Comparison of ENCODE assay signal across 8 cellular contexts in genomic region chr9:110021891-110022290, GRCh38.
DNase-seq lines count a peak whose midpoint lies in the region; ATAC-seq and TF ChIP-seq lines count a peak whose summit lies in the region.

No MANE protein-coding gene starts in this region.

- no peak for TF ChIP-seq POLR2A in suprapubic skin (IDR thresholded peaks at IDR 0.05)

- TF ChIP-seq CTCF in GM10266 (IDR thresholded peaks at IDR 0.05; ENCODE audit: control insufficient read depth, insufficient read depth, low read depth, missing control alignments) = no peak
- no peak for TF ChIP-seq CTCF in GM20000 (IDR thresholded peaks at IDR 0.05; ENCODE audit: extremely low read depth, missing control alignments)
- no peak for TF ChIP-seq CTCF in progenitor cell of endocrine pancreas (IDR thresholded peaks at IDR 0.05; ENCODE audit: unreplicated experiment)
- no peak for TF ChIP-seq CTCF in suprapubic skin (IDR thresholded peaks at IDR 0.05)

- intact Hi-C loops in dendritic cell treated with granulocyte-macrophage colony-stimulating factor and Interleukin-4, amounts not matched to agents 40 ng/mL and 50 ng/mL, for 4 days (cut with micrococcal nuclease) = loop anchor here (2.0 kb wide), 1 partner anchor 47 kb away; no protein-coding TSS in a partner anchor

- WGBS in suprapubic skin = 72% methylated on average over 2 of the region's 2 CpGs

- no peaks in the 10 kb centered on the region for H3K36me3 Mint-ChIP-seq in dendritic cell treated with granulocyte-macrophage colony-stimulating factor and Interleukin-4, amounts not matched to agents 40 ng/mL and 50 ng/mL, for 4 days (ENCODE audit: low read depth)
- H3K36me3 Mint-ChIP-seq in progenitor cell of endocrine pancreas (ENCODE audit: insufficient read depth) = no peaks in the 10 kb centered on the region

- no peak overlapping the region for H3K4me3 ChIP-seq in suprapubic skin

- peak overlapping the region; percentile 76 for H3K27ac Mint-ChIP-seq in dendritic cell treated with granulocyte-macrophage colony-stimulating factor and Interleukin-4, amounts not matched to agents 40 ng/mL and 50 ng/mL, for 4 days
- H3K27ac Mint-ChIP-seq in progenitor cell of endocrine pancreas = no peak overlapping the region

- peaks cover 25% of the 10 kb centered on the region for H3K4me1 Mint-ChIP-seq in dendritic cell treated with granulocyte-macrophage colony-stimulating factor and Interleukin-4, amounts not matched to agents 40 ng/mL and 50 ng/mL, for 4 days (ENCODE audit: low read depth)
- no peaks in the 10 kb centered on the region for H3K4me1 Mint-ChIP-seq in progenitor cell of endocrine pancreas (ENCODE audit: low read depth)

- TF ChIP-seq EP300 in suprapubic skin (IDR thresholded peaks at IDR 0.05) = no peak

- H3K4me3 Mint-ChIP-seq in dendritic cell treated with granulocyte-macrophage colony-stimulating factor and Interleukin-4, amounts not matched to agents 40 ng/mL and 50 ng/mL, for 4 days = peak overlapping the region; percentile 39
- no peak overlapping the region for H3K4me3 Mint-ChIP-seq in progenitor cell of endocrine pancreas (ENCODE audit: low read depth)

- H3K9me3 ChIP-seq in suprapubic skin = no peaks in the 10 kb centered on the region

- peaks cover 45% of the 10 kb centered on the region for H3K27me3 Mint-ChIP-seq in dendritic cell treated with granulocyte-macrophage colony-stimulating factor and Interleukin-4, amounts not matched to agents 40 ng/mL and 50 ng/mL, for 4 days
- no peaks in the 10 kb centered on the region for H3K27me3 Mint-ChIP-seq in progenitor cell of endocrine pancreas

- no peaks in the 10 kb centered on the region for H3K9me3 Mint-ChIP-seq in dendritic cell treated with granulocyte-macrophage colony-stimulating factor and Interleukin-4, amounts not matched to agents 40 ng/mL and 50 ng/mL, for 4 days
- H3K9me3 Mint-ChIP-seq in progenitor cell of endocrine pancreas (ENCODE audit: low read depth) = no peaks in the 10 kb centered on the region

- DNase-seq in GM10266 (ENCODE audit: extremely low spot score) = peak; percentile 41
- DNase-seq in GM20000 (ENCODE audit: low spot score) = peak; percentile 41
- no peak for DNase-seq in hepatic stellate cell (ENCODE audit: low spot score)
- DNase-seq in progenitor cell of endocrine pancreas (ENCODE audit: low spot score, unreplicated experiment) = no peak
- DNase-seq in suprapubic skin (ENCODE audit: low spot score in 2 of 2) = no peak
- no peak for DNase-seq in activated gamma-delta T cell (lab: John Stamatoyannopoulos, UW)

- no peak overlapping the region for H3K27ac ChIP-seq in suprapubic skin

- ATAC-seq in HG03520 (IDR thresholded peaks at IDR 0.05; ENCODE audit: unreplicated experiment) = peak; percentile 94

- no peaks in the 10 kb centered on the region for H3K27me3 ChIP-seq in suprapubic skin

- H3K36me3 ChIP-seq in suprapubic skin = no peaks in the 10 kb centered on the region

- H3K4me1 ChIP-seq in suprapubic skin = no peaks in the 10 kb centered on the region

Comparison
In these comparisons a context has a peak if more than half of its experiments do, and no peak if none do; other contexts are left out.
1. DNase-seq: peak in GM10266 (single experiment) and GM20000 (single experiment); none in hepatic stellate cell (single experiment), progenitor cell of endocrine pancreas (single experiment), suprapubic skin (0 of 2) and activated gamma-delta T cell (single experiment).